In genomic region chr5:160242140-160242539, GRCh38 we compare ENCODE assay signal across 20 cellular contexts. TPM values are rescaled to one million over a fixed set of nuclear protein-coding genes. Genes with fewer than 3 reads are reported as not detected.
"Had no signal": no experiment of that assay in that cellular context is flagged by ENCODE, and none has a peak within 500 bp of the region (broad histone marks: within the 10 kb centered on the region; RNA-seq: fewer than 3 reads in every experiment).

No MANE protein-coding gene starts in this region.

- H3K4me1 ChIP-seq: colonic mucosa, gastroesophageal sphincter, suprapubic skin, vagina had no signal

- H3K4me2 ChIP-seq: hepatocyte had no signal

- H3K9me3 ChIP-seq: colonic mucosa, gastroesophageal sphincter, suprapubic skin, thyroid gland, upper lobe of left lung, vagina had no signal

- H3K36me3 ChIP-seq: colonic mucosa, gastroesophageal sphincter, suprapubic skin, thyroid gland, upper lobe of left lung, vagina had no signal

- H2AFZ ChIP-seq: hepatocyte had no signal

- H3K27ac ChIP-seq: colonic mucosa, gastroesophageal sphincter, hepatocyte, suprapubic skin, thyroid gland, upper lobe of left lung, vagina had no signal

- H3K27me3 ChIP-seq: colonic mucosa, hepatocyte, suprapubic skin, thyroid gland, upper lobe of left lung, vagina had no signal

- ATAC-seq: gastroesophageal sphincter; left colon; right cardiac atrium; stimulated activated naive CD8-positive, alpha-beta T cell treated with anti-CD3 and anti-CD28 coated beads, Interleukin-15, Interleukin-2, amounts not matched to agents 100 U/mL and 50 U/mL, for 24 hours had no signal

- H3K79me2 ChIP-seq: hepatocyte had no signal

- H3K4me3 ChIP-seq: colonic mucosa, gastroesophageal sphincter, hepatocyte, suprapubic skin, thyroid gland, upper lobe of left lung, vagina had no signal

- DNase-seq: colonic mucosa; dermis blood vessel endothelial cell; kidney; left colon; mesendoderm; naive B cell; right cardiac atrium; small intestine; stimulated activated CD4-positive, alpha-beta T cell treated with anti-CD3 and anti-CD28 coated beads, Interleukin-2, amount 100 ng/mL, for 48 hours; stimulated activated naive CD8-positive, alpha-beta T cell treated with anti-CD3 and anti-CD28 coated beads, Interleukin-15, Interleukin-2, amounts not matched to agents 100 U/mL and 50 U/mL, for 24 hours; thyroid gland; upper lobe of left lung had no signal

RNA-seq across cellular contexts. Expression of gene FABP6, which starts 12.8 kb away (rescaled TPM):
- total RNA-seq: cerebellum, colonic mucosa, dermis blood vessel endothelial cell, gastroesophageal sphincter, kidney, left colon, liver, lung microvascular endothelial cell, omental fat pad, right cardiac atrium, thyroid gland had no signal
- polyA plus RNA-seq: liver had no signal
